In the genomic region with DNA sequence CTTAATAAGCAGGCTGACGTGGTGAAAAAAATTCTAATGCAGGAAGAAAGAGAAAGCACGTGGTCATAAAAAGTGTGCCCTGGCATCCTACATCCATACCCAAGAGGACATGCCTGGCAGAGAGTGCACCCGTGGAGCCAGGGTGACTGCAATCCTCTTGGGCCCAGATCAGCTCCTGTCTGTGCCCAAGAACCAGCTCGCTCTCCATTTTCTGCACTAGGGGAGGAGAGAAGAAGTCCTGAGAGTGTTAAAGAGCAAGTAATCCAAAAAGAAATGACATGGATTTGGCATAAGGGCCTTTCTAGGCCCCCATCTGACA, we compare ENCODE assay signal across 11 cellular contexts.
DNase-seq lines count a peak whose midpoint lies in the region; ATAC-seq and TF ChIP-seq lines count a peak whose summit lies in the region.
"Had no signal": no experiment of that assay in that cellular context is flagged by ENCODE, and none has a peak within 500 bp of the region (broad histone marks: within the 10 kb centered on the region; RNA-seq: fewer than 3 reads in every experiment).

No MANE protein-coding gene starts in this region.

- no peak overlapping the region for H2AFZ ChIP-seq in H9 (ENCODE audit: low read length)

- WGBS in H9 (ENCODE audit: extremely low coverage, insufficient read length, low lambda C conversion rate), result no CpG with 5 or more reads among the region's 4 CpGs

- H3K9ac ChIP-seq in H9 (ENCODE audit: extremely low read depth, insufficient read length, low read length), result no peak overlapping the region

- peaks cover 33% of the 10 kb centered on the region for H3K4me1 Mint-ChIP-seq in activated CD4-positive, alpha-beta T cell treated with anti-CD3 and anti-CD28 coated beads for 36 hours
- H3K4me1 Mint-ChIP-seq in H9, result peaks cover 53 to 54% of the 10 kb centered on the region in 2 experiments
- peaks cover 23% of the 10 kb centered on the region for H3K4me1 Mint-ChIP-seq in activated naive CD8-positive, alpha-beta T cell (ENCODE audit: low read depth)

- peaks cover 7% of the 10 kb centered on the region; the same call in 1 of the 2 replicates for H3K4me1 ChIP-seq in H9 (ENCODE audit: insufficient read depth, low read length)
- no peaks in the 10 kb centered on the region for H3K4me1 ChIP-seq in mucosa of descending colon (ENCODE audit: low read depth)
- no peaks in the 10 kb centered on the region for H3K4me1 ChIP-seq in A673 (ENCODE audit: insufficient read depth, low read length, poor library complexity, severe bottlenecking)

- no peak overlapping the region for H2BK12ac ChIP-seq in H9 (ENCODE audit: insufficient read length, low read depth, low read length)

- peak overlapping the region; percentile 92 for H3K27ac Mint-ChIP-seq in activated CD4-positive, alpha-beta T cell treated with anti-CD3 and anti-CD28 coated beads for 36 hours
- peak overlapping the region; percentile 74 to 98 (median 94); a peak in 6 of 7 replicates for H3K27ac Mint-ChIP-seq in H9
- H3K27ac Mint-ChIP-seq in activated naive CD8-positive, alpha-beta T cell, result peak overlapping the region; percentile 98

- H3K79me2 ChIP-seq in H9 (ENCODE audit: insufficient read depth, low read length), result no peaks in the 10 kb centered on the region

- no peak overlapping the region for H4K5ac ChIP-seq in H9 (ENCODE audit: insufficient read length, low read depth, low read length)

- H3K9me3 ChIP-seq in H9 (ENCODE audit: control insufficient read depth, low read depth, low read length) (no peaks in the 10 kb centered on the region), mucosa of descending colon (no peaks in the 10 kb centered on the region), A673 (ENCODE audit: low read depth, low read length, poor library complexity, severe bottlenecking) (no peaks in the 10 kb centered on the region)
- H3K9me3 ChIP-seq: tibial artery had no signal

- no peak overlapping the region for H4K91ac ChIP-seq in H9 (ENCODE audit: insufficient read length, low read depth, low read length)

- TF ChIP-seq CTCF in H9 (conservative IDR thresholded peaks at IDR 0.05) (no peak), mucosa of descending colon (IDR thresholded peaks at IDR 0.05) (no peak), A673 (conservative IDR thresholded peaks at IDR 0.05; ENCODE audit: low read depth, low read length) (no peak)

- BruUV-seq in A673 (replicated peaks; lab: Mats Ljungman, UMichigan), result no TSS peak

- H4K20me1 ChIP-seq in H9 (ENCODE audit: control insufficient read depth, insufficient read depth, insufficient read length), result peaks cover 2% of the 10 kb centered on the region

- H3K79me1 ChIP-seq in H9 (ENCODE audit: insufficient read depth, low read depth, low read length, poor library complexity, severe bottlenecking), result no peaks in the 10 kb centered on the region

- H3K4me2 ChIP-seq in H9 (ENCODE audit: insufficient read depth, insufficient read length, low read length), result peak overlapping the region; percentile 66

- no peaks in the 10 kb centered on the region; the same call in 1 of the 2 replicates for H3K27me3 ChIP-seq in H9 (ENCODE audit: insufficient read depth, low read length)
- H3K27me3 ChIP-seq in A673 (replicated peaks; ENCODE audit: insufficient read depth, low read depth, low read length, poor library complexity), result no peaks in the 10 kb centered on the region
- H3K27me3 ChIP-seq: tibial artery had no signal

- DNase-seq in activated CD4-positive, alpha-beta T cell treated with anti-CD3 and anti-CD28 coated beads for 36 hours, result no peak
- DNase-seq in activated CD4-positive, alpha-beta T cell treated with anti-CD3 and anti-CD28 coated beads for 48 hours, result no peak
- DNase-seq in H9, result no peak
- DNase-seq in mucosa of descending colon, result no peak
- no peak for DNase-seq in C1 segment of cervical spinal cord (lab: John Stamatoyannopoulos, UW)
- DNase-seq in A673 (ENCODE audit: low spot score), result no peak
- DNase-seq in NCI-H2081 (lab: John Stamatoyannopoulos, UW), result no peak
- DNase-seq: DMS 273 treated with DMSO at 0.1 percent for 48 hours, NCI-H226, tibial artery had no signal

- no peaks in the 10 kb centered on the region for H3K36me3 ChIP-seq in mucosa of descending colon (ENCODE audit: low read depth)
- H3K36me3 ChIP-seq in A673 (ENCODE audit: insufficient read depth, low read length, poor library complexity, severe bottlenecking), result no peaks in the 10 kb centered on the region
- H3K36me3 ChIP-seq: tibial artery had no signal

- POLR2A ChIA-PET in activated CD4-positive, alpha-beta T cell treated with anti-CD3 and anti-CD28 coated beads for 36 hours (lab: Charles Lee), result interaction anchor here (0.8 to 1.2 kb wide), 2 partner anchors 37 to 853 kb away, joined by 3 to 6 read pairs; no protein-coding TSS in a partner anchor
- POLR2A ChIA-PET in A673 (lab: Charles Lee; ENCODE audit: low non-redundant PET), result no interaction called here

- H3K27me3 Mint-ChIP-seq in activated CD4-positive, alpha-beta T cell treated with anti-CD3 and anti-CD28 coated beads for 36 hours, result no peaks in the 10 kb centered on the region
- peaks cover 26% of the 10 kb centered on the region for H3K27me3 Mint-ChIP-seq in H9 (ENCODE audit: low read depth)
- H3K27me3 Mint-ChIP-seq in activated naive CD8-positive, alpha-beta T cell, result no peaks in the 10 kb centered on the region

- peak overlapping the region; percentile 77 for H3K4me3 Mint-ChIP-seq in activated CD4-positive, alpha-beta T cell treated with anti-CD3 and anti-CD28 coated beads for 36 hours
- H3K4me3 Mint-ChIP-seq in H9, result peak overlapping the region; percentile 67 to 74
- peak overlapping the region; percentile 86 for H3K4me3 Mint-ChIP-seq in activated naive CD8-positive, alpha-beta T cell

- no peak overlapping the region for H2AK5ac ChIP-seq in H9 (ENCODE audit: insufficient read length, low read length)

- no peak overlapping the region for H3T11ph ChIP-seq in H9 (ENCODE audit: low read length)

- H3K27ac ChIP-seq in H9 (ENCODE audit: insufficient read length, low read depth, low read length) (no peak overlapping the region), A673 (ENCODE audit: low read depth, low read length, poor library complexity, severe bottlenecking) (no peak overlapping the region)
- H3K27ac ChIP-seq: tibial artery had no signal

- no peak overlapping the region for H2BK20ac ChIP-seq in H9 (ENCODE audit: low read depth, low read length, poor library complexity, severe bottlenecking)

- no peak for ATAC-seq in activated CD4-positive, alpha-beta T cell treated with anti-CD3 and anti-CD28 coated beads for 36 hours
- ATAC-seq in mucosa of descending colon, result peak; percentile 20

- H2BK15ac ChIP-seq in H9 (ENCODE audit: low read depth, low read length), result no peak overlapping the region

- H3K36me3 Mint-ChIP-seq in activated CD4-positive, alpha-beta T cell treated with anti-CD3 and anti-CD28 coated beads for 36 hours (ENCODE audit: low read depth), result peaks cover 1% of the 10 kb centered on the region
- peaks cover 1 to 13% (median 4%) of the 10 kb centered on the region in 3 experiments; a peak in 4 of 7 replicates for H3K36me3 Mint-ChIP-seq in H9 (ENCODE audit: insufficient read depth in 1 of 3, low read depth in 3 of 3)
- H3K36me3 Mint-ChIP-seq in activated naive CD8-positive, alpha-beta T cell, result no peaks in the 10 kb centered on the region

- H3K4ac ChIP-seq in H9 (ENCODE audit: low read depth, low read length), result no peak overlapping the region

- H3K18ac ChIP-seq in H9 (ENCODE audit: insufficient read length, low read depth, low read length), result peak overlapping the region; percentile 38

- H2BK5ac ChIP-seq in H9 (ENCODE audit: insufficient read length, low read length), result no peak overlapping the region

- H2BK120ac ChIP-seq in H9 (ENCODE audit: low read depth, low read length, poor library complexity, severe bottlenecking), result no peak overlapping the region

- H3K14ac ChIP-seq in H9 (ENCODE audit: insufficient read depth, low read length), result peak overlapping the region; percentile 39; the same call in 1 of the 2 replicates

- H3K23me2 ChIP-seq in H9 (ENCODE audit: insufficient read length, low read depth, low read length, poor library complexity, severe bottlenecking), result peaks cover 3% of the 10 kb centered on the region

- H3K23ac ChIP-seq in H9 (ENCODE audit: insufficient read length, low read depth, low read length), result no peak overlapping the region

- peaks cover 6% of the 10 kb centered on the region for H3K9me3 Mint-ChIP-seq in activated CD4-positive, alpha-beta T cell treated with anti-CD3 and anti-CD28 coated beads for 36 hours (ENCODE audit: low read depth)
- peaks cover 76 to 78% of the 10 kb centered on the region in 2 experiments for H3K9me3 Mint-ChIP-seq in H9
- H3K9me3 Mint-ChIP-seq in activated naive CD8-positive, alpha-beta T cell (ENCODE audit: low read depth), result no peaks in the 10 kb centered on the region

- H3K4me3 ChIP-seq in mucosa of descending colon, result no peak overlapping the region
- H3K4me3 ChIP-seq in A673 (ENCODE audit: low read depth, low read length, poor library complexity, severe bottlenecking), result no peak overlapping the region

- intact Hi-C loops in activated CD4-positive, alpha-beta T cell treated with anti-CD3 and anti-CD28 coated beads for 36 hours (cut with DNase I, micrococcal nuclease), result loop anchor here (1.0 to 10.0 kb wide), 9 partner anchors 36 to 810 kb away; no protein-coding TSS in a partner anchor
- intact Hi-C loops in mucosa of descending colon (cut with DNase I, micrococcal nuclease), result no loop called here
- intact Hi-C loops in A673 (cut with micrococcal nuclease; ENCODE audit: unreplicated experiment), result no loop called here

- CTCF ChIA-PET in activated CD4-positive, alpha-beta T cell treated with anti-CD3 and anti-CD28 coated beads for 36 hours (lab: Charles Lee), result no interaction called here
- CTCF ChIA-PET in A673 (lab: Charles Lee), result no interaction called here

- no peak overlapping the region for H4K8ac ChIP-seq in H9 (replicated peaks; ENCODE audit: insufficient read length, low read depth, low read length)

- H3K56ac ChIP-seq in H9 (ENCODE audit: insufficient read length, low read depth, low read length), result no peak overlapping the region

Comparison
In these comparisons a context has a peak if more than half of its experiments do, and no peak if none do; other contexts are left out.
1. intact Hi-C loops: an anchor here in activated CD4-positive, alpha-beta T cell treated with anti-CD3 and anti-CD28 coated beads for 36 hours (1.0 to 10.0 kb wide); none called in mucosa of descending colon and A673.